Comparison of ENCODE assay signal across 1 cellular context in genomic region chr18:3319894-3320438, GRCh38.
TF ChIP-seq lines count a peak whose summit lies in the region.

No MANE protein-coding gene starts in this region.

TF ChIP-seq in H1, 55 proteins besides CTCF, POLR2A, EP300 and RAD21 (continued from another document):
- no peak for TF ChIP-seq MAFK (IDR thresholded peaks at IDR 0.05; ENCODE audit: low read depth, low read length)
- TF ChIP-seq EZH2 (IDR thresholded peaks at IDR 0.05; ENCODE audit: low read depth, low read length, severe bottlenecking), result no peak
- TF ChIP-seq RBBP5 (IDR thresholded peaks at IDR 0.05; ENCODE audit: borderline replicate concordance, low read depth, low read length), result no peak
- TF ChIP-seq SAP30 (IDR thresholded peaks at IDR 0.05; ENCODE audit: insufficient read depth, insufficient replicate concordance, low read length), result no peak
- no peak for TF ChIP-seq ATF2 (IDR thresholded peaks at IDR 0.05; ENCODE audit: low read length)
- TF ChIP-seq CEBPB (IDR thresholded peaks at IDR 0.05; ENCODE audit: low read depth, low read length), result no peak
- TF ChIP-seq SUZ12 (IDR thresholded peaks at IDR 0.05; ENCODE audit: low read length), result no peak
- no peak for TF ChIP-seq TAF7 (optimal IDR thresholded peaks at IDR 0.05; ENCODE audit: borderline replicate concordance, low read depth, low read length)
